Comparison of ENCODE assay signal across 4 cellular contexts in genomic region chr7:65550444-65550809, GRCh38.
DNase-seq lines count a peak whose midpoint lies in the region; ATAC-seq and TF ChIP-seq lines count a peak whose summit lies in the region.
"Not testable (repeated sequence)": the region's sequence is repeated elsewhere in the genome, so short reads cannot be mapped to it uniquely, and the experiment has no call there.

No MANE protein-coding gene starts in this region.

- DNase-seq in activated T-cell treated with anti-CD3 and anti-CD28 coated beads, Interleukin-2, amount 50 U/mL, for 72 hours; glutamatergic neuron; memory B cell (ENCODE audit: low spot score in 2 of 2); stimulated activated naive B cell treated with anti-CD40 and anti-IgM and Interleukin-4, amounts not matched to agents 10 μg/mL and 1 μg/mL and 100 μg/mL, for 72 hours: not testable (repeated sequence)

- not testable (repeated sequence) for H3K9me3 Mint-ChIP-seq in activated T-cell treated with anti-CD3 and anti-CD28 coated beads, Interleukin-2, amount 50 U/mL, for 72 hours; glutamatergic neuron (ENCODE audit: unreplicated experiment); memory B cell; stimulated activated naive B cell treated with anti-CD40 and anti-IgM and Interleukin-4, amounts not matched to agents 10 μg/mL and 1 μg/mL and 100 μg/mL, for 72 hours

- H3K4me3 Mint-ChIP-seq in activated T-cell treated with anti-CD3 and anti-CD28 coated beads, Interleukin-2, amount 50 U/mL, for 72 hours; glutamatergic neuron (ENCODE audit: unreplicated experiment); memory B cell; stimulated activated naive B cell treated with anti-CD40 and anti-IgM and Interleukin-4, amounts not matched to agents 10 μg/mL and 1 μg/mL and 100 μg/mL, for 72 hours: not testable (repeated sequence)

- peak overlapping the region; percentile 92 for H3K27ac Mint-ChIP-seq in activated T-cell treated with anti-CD3 and anti-CD28 coated beads, Interleukin-2, amount 50 U/mL, for 72 hours
- peak overlapping the region; percentile 43 for H3K27ac Mint-ChIP-seq in glutamatergic neuron (ENCODE audit: unreplicated experiment)
- peak overlapping the region; percentile 47 for H3K27ac Mint-ChIP-seq in memory B cell
- peak overlapping the region; percentile 51 for H3K27ac Mint-ChIP-seq in stimulated activated naive B cell treated with anti-CD40 and anti-IgM and Interleukin-4, amounts not matched to agents 10 μg/mL and 1 μg/mL and 100 μg/mL, for 72 hours

- H3K4me1 Mint-ChIP-seq in activated T-cell treated with anti-CD3 and anti-CD28 coated beads, Interleukin-2, amount 50 U/mL, for 72 hours (ENCODE audit: low read depth); glutamatergic neuron (ENCODE audit: low read depth, unreplicated experiment); memory B cell; stimulated activated naive B cell treated with anti-CD40 and anti-IgM and Interleukin-4, amounts not matched to agents 10 μg/mL and 1 μg/mL and 100 μg/mL, for 72 hours: not testable (repeated sequence)

- H3K36me3 Mint-ChIP-seq in activated T-cell treated with anti-CD3 and anti-CD28 coated beads, Interleukin-2, amount 50 U/mL, for 72 hours (ENCODE audit: insufficient read depth in 2 of 2): peaks cover 2 to 12% of the 10 kb centered on the region in 2 donors
- not testable (repeated sequence) for H3K36me3 Mint-ChIP-seq in glutamatergic neuron (ENCODE audit: unreplicated experiment); memory B cell
- peaks cover 7 to 13% of the 10 kb centered on the region in 2 donors for H3K36me3 Mint-ChIP-seq in stimulated activated naive B cell treated with anti-CD40 and anti-IgM and Interleukin-4, amounts not matched to agents 10 μg/mL and 1 μg/mL and 100 μg/mL, for 72 hours

- H3K27me3 Mint-ChIP-seq in activated T-cell treated with anti-CD3 and anti-CD28 coated beads, Interleukin-2, amount 50 U/mL, for 72 hours (ENCODE audit: low read depth): peaks cover 14% of the 10 kb centered on the region
- H3K27me3 Mint-ChIP-seq in glutamatergic neuron (ENCODE audit: unreplicated experiment); memory B cell: not testable (repeated sequence)
- H3K27me3 Mint-ChIP-seq in stimulated activated naive B cell treated with anti-CD40 and anti-IgM and Interleukin-4, amounts not matched to agents 10 μg/mL and 1 μg/mL and 100 μg/mL, for 72 hours: peaks cover 9 to 18% of the 10 kb centered on the region in 2 donors

- ATAC-seq in activated T-cell treated with anti-CD3 and anti-CD28 coated beads, Interleukin-2, amount 50 U/mL, for 72 hours (replicated peaks in 1 of 2); memory B cell (ENCODE audit: low read depth); stimulated activated naive B cell treated with anti-CD40 and anti-IgM and Interleukin-4, amounts not matched to agents 10 μg/mL and 1 μg/mL and 100 μg/mL, for 72 hours (replicated peaks): not testable (repeated sequence)

- TF ChIP-seq CTCF in glutamatergic neuron (IDR thresholded peaks at IDR 0.05; ENCODE audit: partially characterized antibody, unreplicated experiment): not testable (repeated sequence)
